In genomic region chr6:4809999-4810918, GRCh38 we compare ENCODE assay signal across 15 cellular contexts. TPM values are rescaled to one million over a fixed set of nuclear protein-coding genes. Genes with fewer than 3 reads are reported as not detected.
DNase-seq lines count a peak whose midpoint lies in the region; ATAC-seq, FAIRE-seq and TF ChIP-seq lines count a peak whose summit lies in the region.
"Had no signal": no experiment of that assay in that cellular context is flagged by ENCODE, and none has a peak within 500 bp of the region (broad histone marks: within the 10 kb centered on the region; RNA-seq: fewer than 3 reads in every experiment).

No MANE protein-coding gene starts in this region.

- H3K4me1 ChIP-seq in smooth muscle cell (ENCODE audit: low read depth): peaks cover 9% of the 10 kb centered on the region
- peaks cover 8% of the 10 kb centered on the region for H3K4me1 ChIP-seq in right cardiac atrium (ENCODE audit: control insufficient read depth, insufficient read depth, low read length)

- H4K20me1 ChIP-seq in smooth muscle cell (ENCODE audit: low read depth): peaks cover 94% of the 10 kb centered on the region

- no peak for DNase-seq in activated CD4-positive, CD25-positive, alpha-beta regulatory T cell treated with anti-CD3 and anti-CD28 coated beads, Interleukin-2, amount 50 U/mL, for 72 hours
- DNase-seq in RWPE1 (ENCODE audit: low spot score): peak; percentile 31
- peak; percentile 38 for DNase-seq in fibroblast of peridontal ligament (ENCODE audit: extremely low read depth)
- no peak for DNase-seq in smooth muscle cell (lab: John Stamatoyannopoulos, UW; ENCODE audit: unreplicated experiment)
- DNase-seq in right cardiac atrium: no peak
- no peak for DNase-seq in AG08396 (ENCODE audit: low spot score)
- no peak for DNase-seq in frontal cortex (ENCODE audit: low spot score in 2 of 2)
- DNase-seq: activated CD4-positive, CD25-positive, alpha-beta regulatory T cell; amniotic stem cell; NCI-H1694 treated with DMSO at 0.1 percent for 48 hours had no signal

- no peak overlapping the region for H2AFZ ChIP-seq in smooth muscle cell (ENCODE audit: low read depth)

- no peaks in the 10 kb centered on the region for H3K27me3 ChIP-seq in smooth muscle cell (ENCODE audit: low read depth)
- H3K27me3 ChIP-seq in right cardiac atrium (ENCODE audit: control insufficient read depth, insufficient read depth): no peaks in the 10 kb centered on the region
- H3K27me3 ChIP-seq: esophagus muscularis mucosa had no signal

- 34% methylated on average over 5 of the region's 5 CpGs for WGBS in smooth muscle cell (ENCODE audit: low lambda C conversion rate)
- whole genome bisulfite sequencing in right cardiac atrium: 86% methylated on average over 5 of the region's 5 CpGs

- no peaks in the 10 kb centered on the region for H3K36me3 ChIP-seq in smooth muscle cell (ENCODE audit: low read depth)
- H3K36me3 ChIP-seq: esophagus muscularis mucosa had no signal

- intact Hi-C loops in right cardiac atrium (cut with DNase I): no loop called here

- H3K4me2 ChIP-seq in smooth muscle cell: peak overlapping the region; percentile 14

- peaks cover 6% of the 10 kb centered on the region for H3F3A ChIP-seq in smooth muscle cell (ENCODE audit: low read depth)

- peaks cover 95% of the 10 kb centered on the region for H3K79me2 ChIP-seq in smooth muscle cell (ENCODE audit: low read depth)

- POLR2A ChIA-PET in RWPE1 (lab: Yijun Ruan, JAX; ENCODE audit: low non-redundant PET): no interaction called here

- peak; percentile 83 to 88 for ATAC-seq in activated CD4-positive, CD25-positive, alpha-beta regulatory T cell treated with anti-CD3 and anti-CD28 coated beads, Interleukin-2, amount 50 U/mL, for 24 hours
- no peak for ATAC-seq in right cardiac atrium
- ATAC-seq: sciatic nerve had no signal

- no peak for FAIRE-seq in frontal cortex (lab: Jason Lieb, UNC)

- H3K27ac ChIP-seq in RWPE1 (no peak overlapping the region), smooth muscle cell (ENCODE audit: low read depth) (peak overlapping the region; percentile 95), right cardiac atrium (ENCODE audit: low read length) (no peak overlapping the region)
- H3K27ac ChIP-seq: esophagus muscularis mucosa, HL-60 had no signal

- H3K4me3 ChIP-seq in smooth muscle cell (no peak overlapping the region), right cardiac atrium (ENCODE audit: low read length) (no peak overlapping the region)
- H3K4me3 ChIP-seq: esophagus muscularis mucosa, lung had no signal

- H3K9ac ChIP-seq in smooth muscle cell (ENCODE audit: low read depth): peak overlapping the region; percentile 61

- TF ChIP-seq CTCF in RWPE1 (conservative IDR thresholded peaks at IDR 0.05; ENCODE audit: low read depth) (no peak), smooth muscle cell (IDR thresholded peaks at IDR 0.05; ENCODE audit: borderline replicate concordance, insufficient read depth, poor library complexity, severe bottlenecking) (no peak)

- H3K9me3 ChIP-seq in smooth muscle cell (replicated peaks; ENCODE audit: low read depth) (no peaks in the 10 kb centered on the region), right cardiac atrium (ENCODE audit: control insufficient read depth, low read length) (no peaks in the 10 kb centered on the region)
- H3K9me3 ChIP-seq: esophagus muscularis mucosa had no signal

- CTCF ChIA-PET in RWPE1 (lab: Yijun Ruan, JAX): no interaction called here

RNA-seq across cellular contexts. Expression of gene CDYL, which starts 34.1 kb away (rescaled TPM):
- total RNA-seq in smooth muscle cell (34.5 and 49.9 TPM in 2 replicates), right cardiac atrium (10 to 100 TPM; 33.5 to 42.0 (median 36.1) TPM), frontal cortex (24.1 TPM)
- polyA plus RNA-seq in smooth muscle cell (28.7 and 37.2 TPM in 2 replicates), right cardiac atrium (6.0 TPM)

Comparison
In these comparisons a context has a peak if more than half of its experiments do, and no peak if none do; other contexts are left out.
1. ATAC-seq: peak in activated CD4-positive, CD25-positive, alpha-beta regulatory T cell treated with anti-CD3 and anti-CD28 coated beads, Interleukin-2, amount 50 U/mL, for 24 hours (2 of 2); none in right cardiac atrium (0 of 2).
2. DNase-seq: peak in RWPE1 (single experiment) and fibroblast of peridontal ligament (single experiment); none in activated CD4-positive, CD25-positive, alpha-beta regulatory T cell treated with anti-CD3 and anti-CD28 coated beads, Interleukin-2, amount 50 U/mL, for 72 hours (single experiment), smooth muscle cell (single experiment), right cardiac atrium (0 of 3), AG08396 (single experiment) and frontal cortex (0 of 2).